In the genomic region with DNA sequence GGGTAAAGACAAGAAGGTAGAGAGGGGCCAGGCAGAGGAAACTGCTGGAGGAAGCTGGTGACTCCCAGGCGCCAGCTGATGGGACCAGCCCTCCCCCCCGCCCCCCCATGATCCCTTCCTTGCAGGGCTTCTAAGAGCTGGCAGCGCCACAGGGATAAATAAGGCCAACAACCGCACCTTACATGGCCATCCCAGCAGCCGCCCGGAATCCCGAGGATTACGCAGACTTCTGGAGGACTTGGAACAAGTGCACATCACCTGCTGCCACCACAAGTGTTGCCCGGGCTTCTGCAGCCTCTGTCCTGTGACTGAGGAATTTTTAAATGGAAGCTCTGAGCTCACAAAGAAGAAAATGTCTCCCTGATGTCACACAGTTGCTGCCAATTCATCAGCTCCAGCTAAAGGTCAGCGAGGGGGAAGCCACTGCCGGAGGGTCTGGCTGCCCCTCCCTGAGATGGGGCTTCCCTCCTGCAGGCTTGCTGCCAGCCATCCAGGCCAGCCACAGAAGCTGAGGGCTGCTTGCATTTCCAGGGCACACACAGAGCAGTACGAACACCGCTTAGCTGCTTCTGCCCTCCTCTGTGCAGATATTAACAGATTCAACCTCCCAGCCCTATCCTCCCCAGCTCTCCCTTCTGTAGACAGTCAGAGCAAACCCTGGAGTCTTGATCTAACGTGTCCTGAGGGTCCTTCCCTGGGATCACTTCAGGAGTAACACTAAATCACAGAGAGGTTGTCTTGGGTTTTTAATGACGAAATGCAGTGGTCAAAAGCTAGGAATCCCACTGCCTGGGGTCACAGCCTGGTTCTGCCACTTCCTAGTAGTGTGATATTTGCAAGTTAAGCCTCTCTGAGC, we compare ENCODE assay signal across 8 cellular contexts. TPM values are rescaled to one million over a fixed set of nuclear protein-coding genes. Genes with fewer than 3 reads are reported as not detected.
DNase-seq lines count a peak whose midpoint lies in the region; ATAC-seq and TF ChIP-seq lines count a peak whose summit lies in the region.

No MANE protein-coding gene starts in this region.

- DNase-seq in G401 (ENCODE audit: low spot score) (peak; percentile 86), globus pallidus (ENCODE audit: low spot score) (peak; percentile 36), posterior vena cava (ENCODE audit: low spot score) (peak; percentile 84), KBM-7 (no peak)
- no peak for DNase-seq in activated naive CD4-positive, alpha-beta T cell treated with anti-CD3 and anti-CD28 coated beads for 36 hours

- no peaks in the 10 kb centered on the region for H3K9me3 Mint-ChIP-seq in activated naive CD4-positive, alpha-beta T cell treated with anti-CD3 and anti-CD28 coated beads for 36 hours

- intact Hi-C loops in posterior vena cava (cut with DNase I), result loop anchor here in 1 of 2 donors (2.0 kb wide), 1 partner anchor 39 kb away; a partner anchor contains a TSS
- intact Hi-C loops in activated naive CD4-positive, alpha-beta T cell treated with anti-CD3 and anti-CD28 coated beads for 36 hours (cut with micrococcal nuclease), result no loop called here

- ATAC-seq in HG03457 (IDR thresholded peaks at IDR 0.05; ENCODE audit: unreplicated experiment), result no peak
- ATAC-seq in GM21786 (IDR thresholded peaks at IDR 0.05; ENCODE audit: unreplicated experiment), result no peak

- H3K27me3 Mint-ChIP-seq in activated naive CD4-positive, alpha-beta T cell treated with anti-CD3 and anti-CD28 coated beads for 36 hours (ENCODE audit: low read depth), result peaks cover under 1% of the 10 kb centered on the region

- no peak overlapping the region for H3K4me3 Mint-ChIP-seq in activated naive CD4-positive, alpha-beta T cell treated with anti-CD3 and anti-CD28 coated beads for 36 hours

- in situ Hi-C loops in G401 (cut with HindIII; ENCODE audit: low sequenced_read_pairs) (no loop called here), KBM-7 (cut with MboI; ENCODE audit: low pct_unique_long_range_greater_than_20kb, low sequenced_read_pairs) (no loop called here)

- no peak overlapping the region for H3K27ac Mint-ChIP-seq in activated naive CD4-positive, alpha-beta T cell treated with anti-CD3 and anti-CD28 coated beads for 36 hours

- H3K4me1 Mint-ChIP-seq in activated naive CD4-positive, alpha-beta T cell treated with anti-CD3 and anti-CD28 coated beads for 36 hours (ENCODE audit: low read depth), result peaks cover 6% of the 10 kb centered on the region

- CTCF ChIA-PET in activated naive CD4-positive, alpha-beta T cell treated with anti-CD3 and anti-CD28 coated beads for 36 hours (lab: Charles Lee), result interaction anchor here (0.5 to 1.5 kb wide), 6 partner anchors 10 to 79 kb away, joined by 3 to 5 read pairs (median 4); no protein-coding TSS in a partner anchor

- no peaks in the 10 kb centered on the region for H3K36me3 Mint-ChIP-seq in activated naive CD4-positive, alpha-beta T cell treated with anti-CD3 and anti-CD28 coated beads for 36 hours (ENCODE audit: low read depth)

TF ChIP-seq in PFSK-1, 5 proteins besides CTCF, POLR2A, EP300 and RAD21:
- TF ChIP-seq, protein P1, sequence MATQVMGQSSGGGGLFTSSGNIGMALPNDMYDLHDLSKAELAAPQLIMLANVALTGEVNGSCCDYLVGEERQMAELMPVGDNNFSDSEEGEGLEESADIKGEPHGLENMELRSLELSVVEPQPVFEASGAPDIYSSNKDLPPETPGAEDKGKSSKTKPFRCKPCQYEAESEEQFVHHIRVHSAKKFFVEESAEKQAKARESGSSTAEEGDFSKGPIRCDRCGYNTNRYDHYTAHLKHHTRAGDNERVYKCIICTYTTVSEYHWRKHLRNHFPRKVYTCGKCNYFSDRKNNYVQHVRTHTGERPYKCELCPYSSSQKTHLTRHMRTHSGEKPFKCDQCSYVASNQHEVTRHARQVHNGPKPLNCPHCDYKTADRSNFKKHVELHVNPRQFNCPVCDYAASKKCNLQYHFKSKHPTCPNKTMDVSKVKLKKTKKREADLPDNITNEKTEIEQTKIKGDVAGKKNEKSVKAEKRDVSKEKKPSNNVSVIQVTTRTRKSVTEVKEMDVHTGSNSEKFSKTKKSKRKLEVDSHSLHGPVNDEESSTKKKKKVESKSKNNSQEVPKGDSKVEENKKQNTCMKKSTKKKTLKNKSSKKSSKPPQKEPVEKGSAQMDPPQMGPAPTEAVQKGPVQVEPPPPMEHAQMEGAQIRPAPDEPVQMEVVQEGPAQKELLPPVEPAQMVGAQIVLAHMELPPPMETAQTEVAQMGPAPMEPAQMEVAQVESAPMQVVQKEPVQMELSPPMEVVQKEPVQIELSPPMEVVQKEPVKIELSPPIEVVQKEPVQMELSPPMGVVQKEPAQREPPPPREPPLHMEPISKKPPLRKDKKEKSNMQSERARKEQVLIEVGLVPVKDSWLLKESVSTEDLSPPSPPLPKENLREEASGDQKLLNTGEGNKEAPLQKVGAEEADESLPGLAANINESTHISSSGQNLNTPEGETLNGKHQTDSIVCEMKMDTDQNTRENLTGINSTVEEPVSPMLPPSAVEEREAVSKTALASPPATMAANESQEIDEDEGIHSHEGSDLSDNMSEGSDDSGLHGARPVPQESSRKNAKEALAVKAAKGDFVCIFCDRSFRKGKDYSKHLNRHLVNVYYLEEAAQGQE (IDR thresholded peaks at IDR 0.05; ENCODE audit: insufficient read depth in 1 of 2, low read depth in 2 of 2, low read length in 2 of 2), result no peak
- TF ChIP-seq FOXP2 (optimal IDR thresholded peaks at IDR 0.05; ENCODE audit: borderline replicate concordance, extremely low read depth, extremely low read length, insufficient read depth) (peak; percentile 44), SIN3A (IDR thresholded peaks at IDR 0.05; ENCODE audit: borderline replicate concordance, insufficient read depth, low read length) (no peak), TAF1 (IDR thresholded peaks at IDR 0.05; ENCODE audit: borderline replicate concordance, insufficient read depth, low read length) (no peak), POLR2AphosphoS5 (IDR thresholded peaks at IDR 0.05; ENCODE audit: low read depth, low read length) (no peak)

RNA-seq across cellular contexts. Expression of a gene that starts 38.6 kb away (rescaled TPM):
- 70.4 and 71.6 TPM in 2 replicates for total RNA-seq in G401 (2014; rRNA removed; shearing (Covaris generic))
- 30.6 TPM for polyA plus RNA-seq in PFSK-1 (2012; ENCODE audit: insufficient read length, low read depth)
- total RNA-seq in posterior vena cava, result 10 to 100 TPM; 32.3 to 34.3 TPM
- 100 to 1,000 TPM; 226 to 227 TPM for total RNA-seq in activated naive CD4-positive, alpha-beta T cell treated with anti-CD3 and anti-CD28 coated beads for 36 hours

Comparison
In these comparisons a context has a peak if more than half of its experiments do, and no peak if none do; other contexts are left out.
1. DNase-seq: peak in G401 (single experiment), globus pallidus (single experiment) and posterior vena cava (single experiment); none in activated naive CD4-positive, alpha-beta T cell treated with anti-CD3 and anti-CD28 coated beads for 36 hours (single experiment) and KBM-7 (single experiment).